In genomic region chr5:113663879-113664278, GRCh38 we compare ENCODE assay signal across 8 cellular contexts.
DNase-seq lines count a peak whose midpoint lies in the region; FAIRE-seq and TF ChIP-seq lines count a peak whose summit lies in the region.

No MANE protein-coding gene starts in this region.

- H3K36me3 ChIP-seq in OCI-LY7 (ENCODE audit: insufficient read depth, low read length), result no peaks in the 10 kb centered on the region

- no peak overlapping the region for H3K27ac ChIP-seq in OCI-LY7 (ENCODE audit: low read depth, low read length, poor library complexity, severe bottlenecking)

- CTCF ChIA-PET in OCI-LY7 (lab: Charles Lee; ENCODE audit: unreplicated experiment), result interaction anchor here (1.0 kb wide), 1 partner anchor 52 kb away, joined by 4 read pairs; no protein-coding TSS in a partner anchor

- no peaks in the 10 kb centered on the region for H3K9me2 ChIP-seq in OCI-LY7 (ENCODE audit: insufficient read depth, low read length)

- no peak overlapping the region for H2AFZ ChIP-seq in OCI-LY7 (ENCODE audit: low read length)

- H3K4me1 Mint-ChIP-seq in chondrocyte (ENCODE audit: low read depth), result no peaks in the 10 kb centered on the region

- no peak overlapping the region for H3K4me3 Mint-ChIP-seq in chondrocyte (ENCODE audit: unreplicated experiment)

- H3K79me2 ChIP-seq in OCI-LY7 (ENCODE audit: insufficient read depth, low read depth, low read length), result no peaks in the 10 kb centered on the region

- no peaks in the 10 kb centered on the region for H3K4me1 ChIP-seq in OCI-LY7 (ENCODE audit: insufficient read depth, low read length, poor library complexity, severe bottlenecking)

- peak; percentile 57 for FAIRE-seq in H54 (lab: Jason Lieb, UNC)

- TF ChIP-seq POLR2A in H54 (IDR thresholded peaks at IDR 0.05; ENCODE audit: low read depth, low read length), result no peak

- peak; percentile 82 for TF ChIP-seq CTCF in OCI-LY7 (conservative IDR thresholded peaks at IDR 0.05; ENCODE audit: low read length)
- TF ChIP-seq CTCF in chondrocyte (IDR thresholded peaks at IDR 0.05), result peak; percentile 60
- peak; percentile 30 for TF ChIP-seq CTCF in retinal pigment epithelial cell (conservative IDR thresholded peaks at IDR 0.05; ENCODE audit: low read depth, low read length)

- H3K36me3 Mint-ChIP-seq in chondrocyte (ENCODE audit: low read depth), result no peaks in the 10 kb centered on the region

- no TSS peak for BruUV-seq in OCI-LY7 (replicated peaks; lab: Mats Ljungman, UMichigan)

- H3K27ac Mint-ChIP-seq in chondrocyte (ENCODE audit: unreplicated experiment), result no peak overlapping the region

- DNase-seq in GM04504 (ENCODE audit: low read depth) (peak; percentile 7), H54 (ENCODE audit: insufficient read length, low spot score) (peak; percentile 12), OCI-LY7 (ENCODE audit: low spot score) (peak; percentile 37), chondrocyte (ENCODE audit: low spot score) (no peak), retinal pigment epithelial cell (ENCODE audit: low read depth) (no peak), NCI-H2107 treated with DMSO at 0.1 percent for 48 hours (lab: John Stamatoyannopoulos, UW; ENCODE audit: unreplicated experiment) (no peak), NCI-H2029 (lab: John Stamatoyannopoulos, UW) (no peak), GM19240 (ENCODE audit: insufficient read length, low spot score) (no peak)

- no peaks in the 10 kb centered on the region for H4K20me1 ChIP-seq in OCI-LY7 (ENCODE audit: insufficient read depth, low read length)

- intact Hi-C loops in OCI-LY7 (cut with micrococcal nuclease; ENCODE audit: unreplicated experiment), result loop anchor here (2.0 kb wide), 1 partner anchor 51 kb away; no protein-coding TSS in a partner anchor

- H3K4me3 ChIP-seq in OCI-LY7 (ENCODE audit: low read depth, low read length, poor library complexity, severe bottlenecking) (no peak overlapping the region), retinal pigment epithelial cell (ENCODE audit: low read length) (no peak overlapping the region)

- H3K9me3 Mint-ChIP-seq in chondrocyte (ENCODE audit: low read depth), result peaks cover 14% of the 10 kb centered on the region

- POLR2A ChIA-PET in OCI-LY7 (lab: Charles Lee), result no interaction called here

- H3K4me2 ChIP-seq in OCI-LY7 (ENCODE audit: low read length), result no peak overlapping the region

- H3K27me3 Mint-ChIP-seq in chondrocyte (ENCODE audit: low read depth), result peaks cover 24% of the 10 kb centered on the region

- H3K9me3 ChIP-seq in OCI-LY7 (ENCODE audit: low read length), result no peaks in the 10 kb centered on the region

Comparison
In these comparisons a context has a peak if more than half of its experiments do, and no peak if none do; other contexts are left out.
1. DNase-seq: peak in GM04504 (single experiment), H54 (single experiment) and OCI-LY7 (single experiment); none in chondrocyte (single experiment), retinal pigment epithelial cell (single experiment), NCI-H2107 treated with DMSO at 0.1 percent for 48 hours (single experiment), NCI-H2029 (single experiment) and GM19240 (single experiment).
2. CTCF ChIP-seq: peak in every context shown above with its lines; median percentile 82 in OCI-LY7; 60 in chondrocyte; 30 in retinal pigment epithelial cell.